In genomic region chr4:1910643-1911042, GRCh38 we compare ENCODE assay signal across 8 cellular contexts. TPM values are rescaled to one million over a fixed set of nuclear protein-coding genes. Genes with fewer than 3 reads are reported as not detected.
DNase-seq lines count a peak whose midpoint lies in the region; ATAC-seq and TF ChIP-seq lines count a peak whose summit lies in the region.

No MANE protein-coding gene starts in this region.

- in situ Hi-C loops in astrocyte of the cerebellum (cut with HindIII; ENCODE audit: low sequenced_read_pairs) = no loop called here

- DNase-seq in stimulated activated CD4-positive, alpha-beta T cell treated with anti-CD3 and anti-CD28 coated beads, Interleukin-2, amount 100 ng/mL, for 24 hours = peak; percentile 18 to 29
- no peak for DNase-seq in stimulated activated CD4-positive, alpha-beta T cell treated with anti-CD3 and anti-CD28 coated beads, Interleukin-2, amount 100 ng/mL, for 48 hours
- peak; percentile 9 for DNase-seq in NCI-H1694 treated with DMSO at 0.1 percent for 48 hours (lab: John Stamatoyannopoulos, UW)
- peak; percentile 49 for DNase-seq in astrocyte of the cerebellum (ENCODE audit: low read depth)
- no peak for DNase-seq in left lobe of liver (ENCODE audit: low spot score)
- no peak for DNase-seq in NCI-H1092 (lab: John Stamatoyannopoulos, UW)
- no peak for DNase-seq in SHP77 (lab: John Stamatoyannopoulos, UW)
- no peak for DNase-seq in activated CD4-positive, CD25-positive, alpha-beta regulatory T cell treated with anti-CD3 and anti-CD28 coated beads, Interleukin-2, amount 50 U/mL, for 72 hours

- peak; percentile 83 for TF ChIP-seq CTCF in astrocyte of the cerebellum (IDR thresholded peaks at IDR 0.05; ENCODE audit: low read depth, low read length, missing control alignments)

- ATAC-seq in left lobe of liver = peak; percentile 87

- no peak overlapping the region for H3K4me3 ChIP-seq in astrocyte of the cerebellum (ENCODE audit: low read depth, low read length)

RNA-seq across cellular contexts. Expression of gene NSD2, which starts 39.5 kb away (rescaled TPM):
- total RNA-seq in left lobe of liver = 13.5 TPM

RNA-seq across cellular contexts. Expression of gene LETM1, which starts 54.7 kb away (rescaled TPM):
- total RNA-seq in left lobe of liver = 28.1 TPM

Comparison
In these comparisons a context has a peak if more than half of its experiments do, and no peak if none do; other contexts are left out.
1. DNase-seq: peak in stimulated activated CD4-positive, alpha-beta T cell treated with anti-CD3 and anti-CD28 coated beads, Interleukin-2, amount 100 ng/mL, for 24 hours (2 of 2), NCI-H1694 treated with DMSO at 0.1 percent for 48 hours (single experiment) and astrocyte of the cerebellum (single experiment); none in stimulated activated CD4-positive, alpha-beta T cell treated with anti-CD3 and anti-CD28 coated beads, Interleukin-2, amount 100 ng/mL, for 48 hours (0 of 2), left lobe of liver (single experiment), NCI-H1092 (single experiment), SHP77 (0 of 2) and activated CD4-positive, CD25-positive, alpha-beta regulatory T cell treated with anti-CD3 and anti-CD28 coated beads, Interleukin-2, amount 50 U/mL, for 72 hours (single experiment).